8 cellular contexts compared by ENCODE assay signal in the genomic region with DNA sequence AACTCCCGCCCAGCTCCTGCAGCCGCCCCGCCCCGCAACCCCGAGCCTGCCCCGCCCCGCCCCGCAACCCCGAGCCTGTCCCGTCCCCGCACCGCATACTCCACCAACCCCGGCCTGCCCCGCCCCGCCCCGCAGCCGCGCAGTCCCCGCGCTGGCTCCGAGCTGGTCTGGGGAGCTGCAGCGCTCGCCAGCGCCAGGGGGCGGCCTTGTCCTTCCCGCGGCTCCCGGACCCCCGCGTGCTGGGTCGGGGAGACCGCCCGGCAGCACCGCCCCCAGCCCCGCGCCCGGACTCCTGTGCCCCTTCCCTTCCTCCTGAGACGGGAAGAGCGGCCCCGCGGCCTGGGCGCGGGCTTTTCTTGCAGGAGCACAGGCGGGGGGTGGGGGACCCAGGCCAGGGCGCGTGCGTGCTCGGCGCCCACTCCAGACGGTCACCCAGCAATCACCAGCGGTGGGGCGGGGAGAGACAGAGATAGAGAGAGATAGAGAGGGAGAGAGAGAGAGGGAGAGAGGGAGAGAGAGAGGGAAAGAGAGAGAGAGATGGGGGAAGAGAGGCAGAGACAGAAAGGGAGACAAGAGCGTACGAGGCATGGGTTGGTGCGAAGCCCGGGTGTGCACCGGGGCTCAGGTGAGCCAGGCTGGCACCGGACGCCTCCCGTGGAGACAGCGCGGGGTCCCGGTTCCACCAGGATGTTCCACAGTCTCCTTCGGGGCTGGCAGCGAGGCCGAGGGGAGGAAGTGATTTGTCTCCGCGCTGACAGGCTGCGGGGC. TPM values are rescaled to one million over a fixed set of nuclear protein-coding genes. Genes with fewer than 3 reads are reported as not detected.
DNase-seq lines count a peak whose midpoint lies in the region; ATAC-seq, FAIRE-seq and TF ChIP-seq lines count a peak whose summit lies in the region.

No MANE protein-coding gene starts in this region.

- H2AFZ ChIP-seq in IMR-90 (replicated peaks; ENCODE audit: low read length, poor library complexity) = peak overlapping the region; percentile 71
- no peak overlapping the region for H2AFZ ChIP-seq in astrocyte (ENCODE audit: low read depth, low read length)

- H3K4me2 ChIP-seq in IMR-90 (ENCODE audit: low read depth, low read length) = peak overlapping the region; percentile 61
- H3K4me2 ChIP-seq in astrocyte (ENCODE audit: low read length) = peak overlapping the region; percentile 82

- H2BK20ac ChIP-seq in IMR-90 (ENCODE audit: low read depth, low read length) = no peak overlapping the region

- H3K9me1 ChIP-seq in IMR-90 (ENCODE audit: insufficient read depth, low read length) = no peaks in the 10 kb centered on the region

- H3K9ac ChIP-seq in IMR-90 (ENCODE audit: low read depth, low read length) = no peak overlapping the region
- H3K9ac ChIP-seq in astrocyte (ENCODE audit: low read length) = no peak overlapping the region

- no peak overlapping the region for H3K18ac ChIP-seq in IMR-90 (ENCODE audit: low read depth, low read length)

- H3K27ac Mint-ChIP-seq in Calu3 (ENCODE audit: unreplicated experiment) = no peak overlapping the region
- no peak overlapping the region for H3K27ac Mint-ChIP-seq in astrocyte (ENCODE audit: unreplicated experiment)
- H3K27ac Mint-ChIP-seq in stimulated activated naive CD8-positive, alpha-beta T cell treated with anti-CD3 and anti-CD28 coated beads, Interleukin-15, amount 100 ng/mL, for 72 hours = no peak overlapping the region
- H3K27ac Mint-ChIP-seq in activated T-helper 1 cell treated with anti-CD3 and anti-CD28 coated beads, Interleukin-12 subunit alpha, Interleukin-12 subunit beta, Interleukin-2, Interleukin-4 antibody, amounts not matched to agents 30 ng/mL and 10 ng/mL and 1 ng/mL, durations not matched to agents 14 hours and 24 hours and 36 hours = no peak overlapping the region

- no peak overlapping the region for H4K5ac ChIP-seq in IMR-90 (ENCODE audit: low read depth, low read length)

- H3K23ac ChIP-seq in IMR-90 (ENCODE audit: low read depth, low read length) = no peak overlapping the region

- no peaks in the 10 kb centered on the region; the same call in 1 of the 2 replicates for H4K20me1 ChIP-seq in IMR-90 (ENCODE audit: insufficient read depth, low read length)
- no peaks in the 10 kb centered on the region for H4K20me1 ChIP-seq in astrocyte (ENCODE audit: insufficient read depth, low read length)

- H3K14ac ChIP-seq in IMR-90 (replicated peaks; ENCODE audit: low read depth, low read length) = no peak overlapping the region

- TF ChIP-seq POLR2A in IMR-90 (IDR thresholded peaks at IDR 0.05; ENCODE audit: low read depth, low read length) = no peak

- H3K4me3 ChIP-seq in IMR-90 (ENCODE audit: insufficient read depth, low read depth, low read length) = peak overlapping the region; percentile 30
- H3K4me3 ChIP-seq in astrocyte (ENCODE audit: insufficient read depth, low read depth, low read length) = no peak overlapping the region

- H4K8ac ChIP-seq in IMR-90 (ENCODE audit: low read depth in 2 of 2, low read length in 2 of 2) = no peak overlapping the region

- WGBS in IMR-90 (ENCODE audit: extremely low coverage in 2 of 2, insufficient read length in 1 of 2), 2 experiments = 9% methylated on average over 21 of the region's 69 CpGs; no CpG with 5 or more reads in 1 of the 2 experiments

- H3K9me3 Mint-ChIP-seq in Calu3 (ENCODE audit: low read depth, unreplicated experiment) = no peaks in the 10 kb centered on the region
- no peaks in the 10 kb centered on the region for H3K9me3 Mint-ChIP-seq in astrocyte (ENCODE audit: unreplicated experiment)
- H3K9me3 Mint-ChIP-seq in stimulated activated naive CD8-positive, alpha-beta T cell treated with anti-CD3 and anti-CD28 coated beads, Interleukin-15, amount 100 ng/mL, for 72 hours = no peaks in the 10 kb centered on the region
- H3K9me3 Mint-ChIP-seq in activated T-helper 1 cell treated with anti-CD3 and anti-CD28 coated beads, Interleukin-12 subunit alpha, Interleukin-12 subunit beta, Interleukin-2, Interleukin-4 antibody, amounts not matched to agents 30 ng/mL and 10 ng/mL and 1 ng/mL, durations not matched to agents 14 hours and 24 hours and 36 hours = no peaks in the 10 kb centered on the region

- H3K36me3 Mint-ChIP-seq in Calu3 (ENCODE audit: insufficient read depth, unreplicated experiment) (peaks cover 5% of the 10 kb centered on the region), astrocyte (ENCODE audit: low read depth, unreplicated experiment) (no peaks in the 10 kb centered on the region)
- H3K36me3 Mint-ChIP-seq in activated T-helper 1 cell treated with anti-CD3 and anti-CD28 coated beads, Interleukin-12 subunit alpha, Interleukin-12 subunit beta, Interleukin-2, Interleukin-4 antibody, amounts not matched to agents 30 ng/mL and 10 ng/mL and 1 ng/mL, durations not matched to agents 14 hours and 24 hours and 36 hours (ENCODE audit: low read depth) = no peaks in the 10 kb centered on the region

- H3K4me3 Mint-ChIP-seq in Calu3 (ENCODE audit: low read depth, unreplicated experiment) (peak overlapping the region; percentile 53), astrocyte (ENCODE audit: unreplicated experiment) (peak overlapping the region; percentile 62)
- peak overlapping the region; percentile 28 to 63 for H3K4me3 Mint-ChIP-seq in stimulated activated naive CD8-positive, alpha-beta T cell treated with anti-CD3 and anti-CD28 coated beads, Interleukin-15, amount 100 ng/mL, for 72 hours
- H3K4me3 Mint-ChIP-seq in activated T-helper 1 cell treated with anti-CD3 and anti-CD28 coated beads, Interleukin-12 subunit alpha, Interleukin-12 subunit beta, Interleukin-2, Interleukin-4 antibody, amounts not matched to agents 30 ng/mL and 10 ng/mL and 1 ng/mL, durations not matched to agents 14 hours and 24 hours and 36 hours = no peak overlapping the region

- H3K79me1 ChIP-seq in IMR-90 (ENCODE audit: low read depth in 1 of 2, low read length in 2 of 2) = no peaks in the 10 kb centered on the region

- no peaks in the 10 kb centered on the region for H3K9me3 ChIP-seq in IMR-90 (ENCODE audit: control insufficient read depth, insufficient read depth, low read length)
- no peaks in the 10 kb centered on the region for H3K9me3 ChIP-seq in astrocyte (ENCODE audit: insufficient read depth, low read depth, low read length)

- no peak overlapping the region for H3K56ac ChIP-seq in IMR-90 (ENCODE audit: extremely low read depth, insufficient read depth, low read length)

- no peak overlapping the region for H4K91ac ChIP-seq in IMR-90 (ENCODE audit: insufficient read depth, low read depth, low read length)

- CTCF ChIA-PET in Calu3 (lab: Charles Lee) = interaction anchor here (0.6 kb wide), 1 partner anchor 223 kb away, joined by 4 read pairs; no protein-coding TSS in a partner anchor
- CTCF ChIA-PET in IMR-90 (lab: Yijun Ruan, JAX) = interaction anchor here (0.6 to 1.0 kb wide), 3 partner anchors 9 to 37 kb away, joined by 3 read pairs; no protein-coding TSS in a partner anchor

- TF ChIP-seq CTCF in Calu3 (IDR thresholded peaks at IDR 0.05; ENCODE audit: unreplicated experiment) = peak; percentile 25
- peak; percentile 57 for TF ChIP-seq CTCF in IMR-90 (conservative IDR thresholded peaks at IDR 0.05; ENCODE audit: low read depth, low read length)
- TF ChIP-seq CTCF in astrocyte (IDR thresholded peaks at IDR 0.05; ENCODE audit: insufficient read depth, low read depth, low read length) = no peak

- no TSS peak for BruUV-seq in Calu3 (replicated peaks; lab: Mats Ljungman, UMichigan)
- BruUV-seq in IMR-90 (replicated peaks; lab: Mats Ljungman, UMichigan) = no TSS peak

- H3K27me3 Mint-ChIP-seq in Calu3 (ENCODE audit: unreplicated experiment) = peaks cover 53% of the 10 kb centered on the region
- H3K27me3 Mint-ChIP-seq in astrocyte (ENCODE audit: low read depth, unreplicated experiment) = peaks cover 50% of the 10 kb centered on the region
- peaks cover 79% of the 10 kb centered on the region for H3K27me3 Mint-ChIP-seq in stimulated activated naive CD8-positive, alpha-beta T cell treated with anti-CD3 and anti-CD28 coated beads, Interleukin-15, amount 100 ng/mL, for 72 hours
- H3K27me3 Mint-ChIP-seq in activated T-helper 1 cell treated with anti-CD3 and anti-CD28 coated beads, Interleukin-12 subunit alpha, Interleukin-12 subunit beta, Interleukin-2, Interleukin-4 antibody, amounts not matched to agents 30 ng/mL and 10 ng/mL and 1 ng/mL, durations not matched to agents 14 hours and 24 hours and 36 hours (ENCODE audit: insufficient read depth) = peaks cover 22% of the 10 kb centered on the region

- H3K4me1 Mint-ChIP-seq in Calu3 (ENCODE audit: low read depth, unreplicated experiment) = peaks cover 29% of the 10 kb centered on the region
- peaks cover 1% of the 10 kb centered on the region for H3K4me1 Mint-ChIP-seq in astrocyte (ENCODE audit: low read depth, unreplicated experiment)
- peaks cover 11% of the 10 kb centered on the region for H3K4me1 Mint-ChIP-seq in stimulated activated naive CD8-positive, alpha-beta T cell treated with anti-CD3 and anti-CD28 coated beads, Interleukin-15, amount 100 ng/mL, for 72 hours
- H3K4me1 Mint-ChIP-seq in activated T-helper 1 cell treated with anti-CD3 and anti-CD28 coated beads, Interleukin-12 subunit alpha, Interleukin-12 subunit beta, Interleukin-2, Interleukin-4 antibody, amounts not matched to agents 30 ng/mL and 10 ng/mL and 1 ng/mL, durations not matched to agents 14 hours and 24 hours and 36 hours (ENCODE audit: low read depth) = no peaks in the 10 kb centered on the region

- POLR2A ChIA-PET in IMR-90 (lab: Charles Lee; ENCODE audit: unreplicated experiment) = interaction anchor here (0.6 kb wide), 2 partner anchors 14 to 498 kb away, joined by 3 to 5 read pairs; no protein-coding TSS in a partner anchor

- H3K27me3 ChIP-seq in IMR-90 (ENCODE audit: control insufficient read depth, insufficient read depth, low read length) (peaks cover 85% of the 10 kb centered on the region), astrocyte (ENCODE audit: insufficient read depth, low read length) (peaks cover 55% of the 10 kb centered on the region)

- no peak overlapping the region for H2AK9ac ChIP-seq in IMR-90 (replicated peaks; ENCODE audit: low read depth, low read length, poor library complexity)

- in situ Hi-C loops in IMR-90 (cut with MboI; ENCODE audit: low sequenced_read_pairs) = no loop called here

- H3K27ac ChIP-seq in IMR-90 (ENCODE audit: insufficient read depth, low read length) (no peak overlapping the region), astrocyte (ENCODE audit: low read depth, low read length) (no peak overlapping the region)

- TF ChIP-seq RAD21 in IMR-90 (IDR thresholded peaks at IDR 0.05; ENCODE audit: low read length) = peak; percentile 54

- H3K36me3 ChIP-seq in IMR-90 (ENCODE audit: control insufficient read depth, insufficient read depth, low read length) = no peaks in the 10 kb centered on the region
- H3K36me3 ChIP-seq in astrocyte (ENCODE audit: insufficient read depth, low read length) = no peaks in the 10 kb centered on the region

- no peak overlapping the region for H3K4ac ChIP-seq in IMR-90 (ENCODE audit: low read depth, low read length)

- H2BK120ac ChIP-seq in IMR-90 (ENCODE audit: low read depth, low read length) = no peak overlapping the region

- no peak overlapping the region for H2BK15ac ChIP-seq in IMR-90 (ENCODE audit: low read depth, low read length)

- no peak overlapping the region for H2AK5ac ChIP-seq in IMR-90 (ENCODE audit: low read depth, low read length)

- ATAC-seq in IMR-90 (ENCODE audit: low read depth) = peak; percentile 86
- peak; percentile 71 for ATAC-seq in stimulated activated naive CD8-positive, alpha-beta T cell treated with anti-CD3 and anti-CD28 coated beads, Interleukin-15, amount 100 ng/mL, for 72 hours
- ATAC-seq in GM21360 (IDR thresholded peaks at IDR 0.05; ENCODE audit: unreplicated experiment) = no peak
- no peak for ATAC-seq in GM21529 (IDR thresholded peaks at IDR 0.05; ENCODE audit: unreplicated experiment)

- H3K79me2 ChIP-seq in astrocyte (ENCODE audit: insufficient read depth, low read length) = no peaks in the 10 kb centered on the region

- no peak for FAIRE-seq in astrocyte (lab: Jason Lieb, UNC)

- no peak overlapping the region for H2BK5ac ChIP-seq in IMR-90 (ENCODE audit: low read depth, low read length, poor library complexity, severe bottlenecking)

- intact Hi-C loops in Calu3 (cut with micrococcal nuclease; ENCODE audit: unreplicated experiment) (no loop called here), IMR-90 (cut with micrococcal nuclease) (loop anchor here (1.0 kb wide), 1 partner anchor 150 kb away; no protein-coding TSS in a partner anchor)
- intact Hi-C loops in activated T-helper 1 cell treated with anti-CD3 and anti-CD28 coated beads, Interleukin-12 subunit alpha, Interleukin-12 subunit beta, Interleukin-2, Interleukin-4 antibody, amounts not matched to agents 30 ng/mL and 10 ng/mL and 1 ng/mL, durations not matched to agents 14 hours and 24 hours and 36 hours (cut with micrococcal nuclease) = no loop called here

- DNase-seq in Calu3 (peak; percentile 45), IMR-90 (no peak), astrocyte (ENCODE audit: low read depth) (no peak), iPS-NIHi11 (ENCODE audit: low spot score) (peak; percentile 92)
- no peak for DNase-seq in stimulated activated naive CD8-positive, alpha-beta T cell treated with anti-CD3 and anti-CD28 coated beads, Interleukin-15, amount 100 ng/mL, for 72 hours
- DNase-seq in activated T-helper 1 cell treated with anti-CD3 and anti-CD28 coated beads, Interleukin-12 subunit alpha, Interleukin-12 subunit beta, Interleukin-2, Interleukin-4 antibody, amounts not matched to agents 30 ng/mL and 10 ng/mL and 1 ng/mL, durations not matched to agents 14 hours and 24 hours and 36 hours (ENCODE audit: low spot score) = no peak

- dilution Hi-C loops in IMR-90 (cut with HindIII; ENCODE audit: low sequenced_read_pairs, unreplicated experiment) = no loop called here

- H3K4me1 ChIP-seq in IMR-90 (ENCODE audit: control insufficient read depth, insufficient read depth, low read length) = no peaks in the 10 kb centered on the region
- no peaks in the 10 kb centered on the region for H3K4me1 ChIP-seq in astrocyte (ENCODE audit: insufficient read depth, low read length)

RNA-seq across cellular contexts. Expression of a gene that starts 14.7 kb away (rescaled TPM):
- total RNA-seq in Calu3 (2022) (23.9 and 26.3 TPM in 2 replicates), IMR-90 (2012; rRNA removed) (12.5 and 14.0 TPM in 2 replicates), astrocyte (29.8 and 30.3 TPM in 2 replicates)
- polyA plus RNA-seq in IMR-90 (2012; rRNA removed) = 17.5 and 18.6 TPM in 2 replicates
- 29.9 and 32.6 TPM in 2 replicates for polyA plus RNA-seq in IMR-90 (2012; cell fraction: cytosol; rRNA removed)
- polyA plus RNA-seq in IMR-90 (2012; cell fraction: nucleus; rRNA removed; ENCODE audit: low replicate concordance) = 12.4 and 30.2 TPM in 2 replicates
- total RNA-seq in activated T-helper 1 cell treated with anti-CD3 and anti-CD28 coated beads, Interleukin-12 subunit alpha, Interleukin-12 subunit beta, Interleukin-2, Interleukin-4 antibody, amounts not matched to agents 30 ng/mL and 10 ng/mL and 1 ng/mL, durations not matched to agents 14 hours and 24 hours and 36 hours = 50.1 and 51.5 TPM in 2 replicates

RNA-seq across cellular contexts. Expression of a gene that starts 38.3 kb away (rescaled TPM):
- total RNA-seq in Calu3 (2022) (19.3 and 24.8 TPM in 2 replicates), IMR-90 (2012; rRNA removed) (7.9 and 11.1 TPM in 2 replicates), astrocyte (31.3 and 34.0 TPM in 2 replicates)
- polyA plus RNA-seq in IMR-90 (2012; rRNA removed) = 19.0 and 21.2 TPM in 2 replicates
- 16.0 and 22.9 TPM in 2 replicates for polyA plus RNA-seq in IMR-90 (2012; cell fraction: cytosol; rRNA removed)
- polyA plus RNA-seq in IMR-90 (2012; cell fraction: nucleus; rRNA removed; ENCODE audit: low replicate concordance) = 27.3 and 39.1 TPM in 2 replicates
- 3.7 and 4.0 TPM in 2 replicates for total RNA-seq in activated T-helper 1 cell treated with anti-CD3 and anti-CD28 coated beads, Interleukin-12 subunit alpha, Interleukin-12 subunit beta, Interleukin-2, Interleukin-4 antibody, amounts not matched to agents 30 ng/mL and 10 ng/mL and 1 ng/mL, durations not matched to agents 14 hours and 24 hours and 36 hours

Comparison
In these comparisons a context has a peak if more than half of its experiments do, and no peak if none do; other contexts are left out.
1. DNase-seq: peak in Calu3 (single experiment) and iPS-NIHi11 (single experiment); none in IMR-90 (single experiment), astrocyte (single experiment), stimulated activated naive CD8-positive, alpha-beta T cell treated with anti-CD3 and anti-CD28 coated beads, Interleukin-15, amount 100 ng/mL, for 72 hours (0 of 2) and activated T-helper 1 cell treated with anti-CD3 and anti-CD28 coated beads, Interleukin-12 subunit alpha, Interleukin-12 subunit beta, Interleukin-2, Interleukin-4 antibody, amounts not matched to agents 30 ng/mL and 10 ng/mL and 1 ng/mL, durations not matched to agents 14 hours and 24 hours and 36 hours (single experiment).
2. ATAC-seq: peak in IMR-90 (single experiment) and stimulated activated naive CD8-positive, alpha-beta T cell treated with anti-CD3 and anti-CD28 coated beads, Interleukin-15, amount 100 ng/mL, for 72 hours (single experiment); none in GM21360 (single experiment) and GM21529 (single experiment).